26 cellular contexts compared by ENCODE assay signal in the genomic region with DNA sequence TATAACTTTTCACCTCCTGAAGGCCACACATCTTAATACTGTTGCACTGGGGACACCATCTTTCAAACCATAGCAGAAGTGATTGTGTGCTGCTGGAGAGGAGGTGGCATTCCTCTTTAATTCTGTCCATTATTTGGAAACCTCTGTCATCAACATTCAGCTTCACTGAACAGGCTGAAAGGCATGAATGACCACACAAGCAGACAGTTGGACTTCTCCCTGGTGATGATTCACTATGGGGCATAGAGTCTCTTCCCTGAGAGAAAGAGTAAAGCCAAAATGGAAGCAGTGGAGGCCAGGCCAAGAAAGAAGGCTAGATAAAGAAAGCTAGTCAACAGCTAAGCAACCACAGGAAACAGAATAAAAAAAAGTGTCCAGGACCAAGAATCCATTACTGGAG.
DNase-seq lines count a peak whose midpoint lies in the region; ATAC-seq, FAIRE-seq and TF ChIP-seq lines count a peak whose summit lies in the region.
"Had no signal": no experiment of that assay in that cellular context is flagged by ENCODE, and none has a peak within 500 bp of the region (broad histone marks: within the 10 kb centered on the region; RNA-seq: fewer than 3 reads in every experiment).

No MANE protein-coding gene starts in this region.

- no peaks in the 10 kb centered on the region for H3K36me3 ChIP-seq in CD8-positive, alpha-beta T cell (ENCODE audit: insufficient read depth, low read length)
- H3K36me3 ChIP-seq: BLaER1 treated with 17β-estradiol and CSF1 and Interleukin-3, amounts not matched to agents 10 nM and 100 nM had no signal

- H3K27me3 ChIP-seq in CD8-positive, alpha-beta T cell (ENCODE audit: insufficient read depth, low read length), result no peaks in the 10 kb centered on the region

- H3K27ac ChIP-seq in CD8-positive, alpha-beta T cell (ENCODE audit: low read depth, low read length), result no peak overlapping the region
- H3K27ac ChIP-seq: 22Rv1; A549; BLaER1 treated with 17β-estradiol and CSF1 and Interleukin-3, amounts not matched to agents 10 nM and 100 nM; C4-2B had no signal

- H3K36me3 Mint-ChIP-seq in CD8-positive, alpha-beta T cell, result no peaks in the 10 kb centered on the region
- H3K36me3 Mint-ChIP-seq: CD8-positive, alpha-beta memory T cell had no signal

- POLR2A ChIA-PET in CD8-positive, alpha-beta T cell (lab: Charles Lee), result no interaction called here

- H3K4me1 ChIP-seq in CD8-positive, alpha-beta T cell (ENCODE audit: insufficient read depth, low read length), result no peaks in the 10 kb centered on the region
- H3K4me1 ChIP-seq: A549 had no signal

- H3K27ac Mint-ChIP-seq in CD8-positive, alpha-beta T cell, result no peak overlapping the region
- H3K27ac Mint-ChIP-seq: B cell; CD4-positive, alpha-beta T cell; CD8-positive, alpha-beta memory T cell had no signal

- H3K4me1 Mint-ChIP-seq in CD8-positive, alpha-beta T cell (ENCODE audit: low read depth), result no peaks in the 10 kb centered on the region
- H3K4me1 Mint-ChIP-seq: B cell; CD8-positive, alpha-beta memory T cell had no signal

- FAIRE-seq in H54 (lab: Jason Lieb, UNC) (peak; percentile 69), urothelium cell line (lab: Jason Lieb, UNC) (peak; percentile 30)
- FAIRE-seq: A549, GM12878, GM12892, GM18507 had no signal

- no peaks in the 10 kb centered on the region for H3K27me3 Mint-ChIP-seq in CD8-positive, alpha-beta T cell (ENCODE audit: low read depth)
- H3K27me3 Mint-ChIP-seq: B cell; CD4-positive, alpha-beta T cell; CD8-positive, alpha-beta memory T cell had no signal

- H3K4me3 Mint-ChIP-seq in CD8-positive, alpha-beta T cell, result no peak overlapping the region
- H3K4me3 Mint-ChIP-seq: B cell; CD4-positive, alpha-beta T cell; CD8-positive, alpha-beta memory T cell had no signal

- no peaks in the 10 kb centered on the region for H3K9me3 ChIP-seq in CD8-positive, alpha-beta T cell (ENCODE audit: low read length)
- H3K9me3 ChIP-seq: A549; BLaER1 treated with 17β-estradiol and CSF1 and Interleukin-3, amounts not matched to agents 10 nM and 100 nM had no signal

- intact Hi-C loops in CD8-positive, alpha-beta T cell (cut with DNase I, micrococcal nuclease), result no loop called here

- no peak for DNase-seq in H54 (ENCODE audit: insufficient read length, low spot score)
- peak; percentile 52 for DNase-seq in epithelial cell of proximal tubule (ENCODE audit: low read depth)
- DNase-seq in kidney tubule cell (ENCODE audit: low spot score), result peak; percentile 56
- DNase-seq in urothelium cell line (ENCODE audit: low spot score), result no peak
- no peak for DNase-seq in NCI-H1930 (lab: John Stamatoyannopoulos, UW)
- no peak for DNase-seq in CD8-positive, alpha-beta T cell
- DNase-seq in activated CD4-positive, alpha-beta T cell treated with anti-CD3 and anti-CD28 coated beads for 48 hours, result no peak
- DNase-seq: AML-193; CD4-positive, alpha-beta T cell; CD8-positive, alpha-beta memory T cell; COR-L47; DMS 273 treated with DMSO at 0.1 percent for 48 hours; DMS153; DMS53; DMS79; DND-41; EL; GDM1 had no signal

- TF ChIP-seq CTCF in epithelial cell of proximal tubule (conservative IDR thresholded peaks at IDR 0.05; ENCODE audit: low read depth, low read length), result no peak
- TF ChIP-seq CTCF in CD8-positive, alpha-beta T cell (IDR thresholded peaks at IDR 0.05), result no peak

- peaks cover 21% of the 10 kb centered on the region for H3K9me3 Mint-ChIP-seq in CD8-positive, alpha-beta T cell

- H3K4me3 ChIP-seq in epithelial cell of proximal tubule (ENCODE audit: low read depth, low read length), result no peak overlapping the region
- H3K4me3 ChIP-seq in CD8-positive, alpha-beta T cell (ENCODE audit: low read depth, low read length), result no peak overlapping the region
- H3K4me3 ChIP-seq: A549; BLaER1 treated with 17β-estradiol and CSF1 and Interleukin-3, amounts not matched to agents 10 nM and 100 nM; GM12878 had no signal

- ATAC-seq in CD8-positive, alpha-beta T cell, result no peak
- ATAC-seq: A549, GM12878 had no signal

- CTCF ChIA-PET in CD8-positive, alpha-beta T cell (lab: Charles Lee), result no interaction called here

- no peak for TF ChIP-seq POLR2A in H54 (IDR thresholded peaks at IDR 0.05; ENCODE audit: low read depth, low read length)

Comparison
In these comparisons a context has a peak if more than half of its experiments do, and no peak if none do; other contexts are left out.
1. DNase-seq: peak in epithelial cell of proximal tubule (single experiment) and kidney tubule cell (single experiment); none in H54 (single experiment), urothelium cell line (single experiment), NCI-H1930 (0 of 2), CD8-positive, alpha-beta T cell (0 of 7) and activated CD4-positive, alpha-beta T cell treated with anti-CD3 and anti-CD28 coated beads for 48 hours (single experiment).